In genomic region chr12:126286203-126286602, GRCh38 we compare ENCODE assay signal across 22 cellular contexts.
"Had no signal": no experiment of that assay in that cellular context is flagged by ENCODE, and none has a peak within 500 bp of the region (broad histone marks: within the 10 kb centered on the region; RNA-seq: fewer than 3 reads in every experiment).

No MANE protein-coding gene starts in this region.

- H3K4me1 Mint-ChIP-seq: activated CD4-positive, alpha-beta T cell treated with anti-CD3 and anti-CD28 coated beads, Interleukin-2, amount 10 ng/mL, durations not matched to agents 7 days and 5 days; activated CD8-positive, alpha-beta memory T cell treated with anti-CD3 and anti-CD28 coated beads, Interleukin-2, amount 10 ng/mL, durations not matched to agents 7 days and 5 days; memory B cell had no signal

- H3K36me3 Mint-ChIP-seq: activated CD8-positive, alpha-beta memory T cell treated with anti-CD3 and anti-CD28 coated beads, Interleukin-2, amount 10 ng/mL, durations not matched to agents 7 days and 5 days; memory B cell; type B pancreatic cell had no signal

- ATAC-seq: activated CD8-positive, alpha-beta memory T cell treated with anti-CD3 and anti-CD28 coated beads, Interleukin-2, amount 10 ng/mL, durations not matched to agents 7 days and 5 days; activated CD8-positive, alpha-beta T cell treated with anti-CD3 and anti-CD28 coated beads for 36 hours; activated naive CD4-positive, alpha-beta T cell treated with anti-CD3 and anti-CD28 coated beads, Interleukin-2, amount 50 U/mL, for 72 hours; gastroesophageal sphincter; left cardiac atrium; psoas muscle had no signal

- H3K27me3 Mint-ChIP-seq: activated CD4-positive, alpha-beta T cell treated with anti-CD3 and anti-CD28 coated beads, Interleukin-2, amount 10 ng/mL, durations not matched to agents 7 days and 5 days; activated CD8-positive, alpha-beta memory T cell treated with anti-CD3 and anti-CD28 coated beads, Interleukin-2, amount 10 ng/mL, durations not matched to agents 7 days and 5 days; activated CD8-positive, alpha-beta T cell treated with anti-CD3 and anti-CD28 coated beads for 36 hours; memory B cell had no signal

- H3K4me3 Mint-ChIP-seq: activated CD4-positive, alpha-beta T cell treated with anti-CD3 and anti-CD28 coated beads, Interleukin-2, amount 10 ng/mL, durations not matched to agents 7 days and 5 days; activated CD8-positive, alpha-beta memory T cell treated with anti-CD3 and anti-CD28 coated beads, Interleukin-2, amount 10 ng/mL, durations not matched to agents 7 days and 5 days; activated CD8-positive, alpha-beta T cell treated with anti-CD3 and anti-CD28 coated beads for 36 hours; memory B cell; nephron; type B pancreatic cell had no signal

- DNase-seq: activated CD4-positive, alpha-beta T cell treated with anti-CD3 and anti-CD28 coated beads, Interleukin-2, amount 10 ng/mL, durations not matched to agents 7 days and 5 days; activated CD4-positive, CD25-positive, alpha-beta regulatory T cell treated with anti-CD3 and anti-CD28 coated beads, Interleukin-2, amount 50 U/mL, for 72 hours; activated CD8-positive, alpha-beta memory T cell treated with anti-CD3 and anti-CD28 coated beads, Interleukin-2, amount 10 ng/mL, durations not matched to agents 7 days and 5 days; activated CD8-positive, alpha-beta T cell treated with anti-CD3 and anti-CD28 coated beads for 36 hours; activated gamma-delta T cell; activated T-cell treated with anti-CD3 and anti-CD28 coated beads for 4 hours; adrenal gland; colonic mucosa; dorsolateral prefrontal cortex; head of caudate nucleus; islet precursor cell; left cardiac atrium; ovary; psoas muscle; stimulated activated CD4-positive, alpha-beta T cell treated with anti-CD3 and anti-CD28 coated beads, Interleukin-4, amount 100 ng/mL, for 24 hours; stimulated activated naive CD4-positive, alpha-beta T cell treated with Interleukin-2 at 50 U/mL for 16 hours; WERI-Rb-1 had no signal

- H3K27ac Mint-ChIP-seq: activated CD4-positive, alpha-beta T cell treated with anti-CD3 and anti-CD28 coated beads, Interleukin-2, amount 10 ng/mL, durations not matched to agents 7 days and 5 days; activated CD8-positive, alpha-beta memory T cell treated with anti-CD3 and anti-CD28 coated beads, Interleukin-2, amount 10 ng/mL, durations not matched to agents 7 days and 5 days; activated CD8-positive, alpha-beta T cell treated with anti-CD3 and anti-CD28 coated beads for 36 hours; activated naive CD4-positive, alpha-beta T cell treated with anti-CD3 and anti-CD28 coated beads, Interleukin-2, amount 50 U/mL, for 72 hours; memory B cell; nephron; type B pancreatic cell had no signal
